ENCODE assay signal across 8 cellular contexts in the genomic region with DNA sequence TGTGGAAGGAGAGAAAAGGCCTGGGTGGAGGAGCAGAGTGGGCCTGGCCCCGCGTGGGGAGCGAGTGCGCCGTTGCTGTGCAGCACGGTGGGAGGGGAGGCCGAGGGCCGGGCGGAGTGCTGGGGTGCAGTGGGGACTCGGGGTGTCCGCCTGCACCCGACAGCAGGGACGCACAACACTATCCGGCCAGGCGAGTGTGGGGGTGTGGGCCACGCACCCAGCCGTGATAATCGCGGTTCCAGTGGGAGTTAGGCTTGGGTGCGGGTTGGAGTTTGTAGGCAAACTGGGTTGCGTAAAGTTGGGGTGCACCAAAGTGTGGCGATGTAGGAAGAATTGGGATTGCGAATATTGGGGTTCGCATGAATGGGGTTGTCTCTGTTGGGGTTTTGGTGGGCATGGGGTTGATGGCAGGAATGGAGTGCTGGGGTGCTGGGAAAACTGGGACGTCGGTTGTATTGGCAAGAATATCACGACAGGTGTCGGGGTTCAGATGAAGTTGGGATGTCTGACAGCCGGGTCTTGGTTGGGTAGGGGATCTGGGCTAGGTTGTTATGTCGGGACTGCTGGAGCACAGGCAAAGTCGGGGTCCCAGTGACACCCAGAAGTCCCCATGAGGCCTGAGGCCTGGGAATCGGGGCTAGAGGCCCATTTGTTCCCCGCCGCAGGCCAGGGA. TPM values are rescaled to one million over a fixed set of nuclear protein-coding genes. Genes with fewer than 3 reads are reported as not detected.
DNase-seq lines count a peak whose midpoint lies in the region; ATAC-seq and TF ChIP-seq lines count a peak whose summit lies in the region.

No MANE protein-coding gene starts in this region.

- ATAC-seq in SK-N-SH treated with all-trans-retinoic acid at 6 μM for 48 hours = no peak
- ATAC-seq in right lobe of liver = no peak
- no peak for ATAC-seq in HG03571 (IDR thresholded peaks at IDR 0.05; ENCODE audit: unreplicated experiment)
- no peak for ATAC-seq in GM21529 (IDR thresholded peaks at IDR 0.05; ENCODE audit: unreplicated experiment)

- H3K9ac ChIP-seq in SK-N-SH = no peak overlapping the region
- peak overlapping the region; percentile 90 for H3K9ac ChIP-seq in adipocyte (ENCODE audit: low read length)

- H3K36me3 ChIP-seq in SK-N-SH (replicated peaks in 1 of 2; ENCODE audit: control insufficient read depth in 1 of 2, insufficient read depth in 2 of 2, low read length in 1 of 2) (peaks cover 29 to 36% of the 10 kb centered on the region in 2 experiments), adipocyte (ENCODE audit: control insufficient read depth, insufficient read depth, low read length, severe bottlenecking) (peaks cover 29% of the 10 kb centered on the region), right lobe of liver (peaks cover 7 to 29% (median 20%) of the 10 kb centered on the region in 4 donors), suprapubic skin (peaks cover 28% of the 10 kb centered on the region)

- H3K4me3 ChIP-seq in SK-N-SH (ENCODE audit: low read depth in 2 of 2, low read length in 1 of 2) = 0 out of 4 replicates have a peak overlapping the region, but pooled peaks of 1 of the 2 experiments have one; percentile 31
- H3K4me3 ChIP-seq in adipocyte (ENCODE audit: low read length) = peak overlapping the region; percentile 72
- H3K4me3 ChIP-seq in right lobe of liver = no peak overlapping the region
- peak overlapping the region; percentile 80 for H3K4me3 ChIP-seq in suprapubic skin

- peaks cover 38% of the 10 kb centered on the region for H4K20me1 ChIP-seq in SK-N-SH (ENCODE audit: insufficient read depth)

- WGBS in SK-N-SH (ENCODE audit: low lambda C conversion rate) = 83% methylated on average over 31 of the region's 34 CpGs
- 50% methylated on average over 21 of the region's 34 CpGs for WGBS in right lobe of liver (ENCODE audit: insufficient coverage, low coverage, low lambda C conversion rate, missing lambda C conversion rate)
- 39% methylated on average over 34 of the region's 34 CpGs for whole genome bisulfite sequencing in suprapubic skin

- POLR2A ChIA-PET in SK-N-SH (lab: Yijun Ruan, JAX) = interaction anchor here (0.6 to 1.7 kb wide), 40 partner anchors 9 to 345 kb away, joined by 3 to 110 read pairs (median 5); partner anchors contain the start of genes APC2, ATP5F1D, CBARP and EFNA2

- no peak for TF ChIP-seq EP300 in SK-N-SH (IDR thresholded peaks at IDR 0.05; ENCODE audit: borderline replicate concordance in 1 of 2, low read depth in 1 of 2, low read length in 1 of 2)
- TF ChIP-seq EP300 in suprapubic skin (IDR thresholded peaks at IDR 0.05) = no peak

- no peak overlapping the region for H2AFZ ChIP-seq in SK-N-SH (ENCODE audit: low read depth)

- H3K27me3 ChIP-seq in SK-N-SH (ENCODE audit: insufficient read depth) (no peaks in the 10 kb centered on the region), adipocyte (replicated peaks; ENCODE audit: control insufficient read depth, insufficient read depth, low read length) (no peaks in the 10 kb centered on the region), right lobe of liver (no peaks in the 10 kb centered on the region), suprapubic skin (no peaks in the 10 kb centered on the region)

- H3K9me2 ChIP-seq in SK-N-SH = no peaks in the 10 kb centered on the region

- intact Hi-C loops in right lobe of liver (cut with DNase I) = no loop called here

- H3K79me2 ChIP-seq in SK-N-SH (ENCODE audit: insufficient read depth) = peaks cover 45% of the 10 kb centered on the region

- DNase-seq in SK-N-SH = no peak
- no peak for DNase-seq in adipocyte (ENCODE audit: low read depth)
- DNase-seq in right lobe of liver = peak in 2 of 3 donors; percentile 56 to 62
- DNase-seq in suprapubic skin (ENCODE audit: low spot score in 2 of 2) = peak in 1 of 2 donors; percentile 81
- DNase-seq in NCI-H69 (lab: John Stamatoyannopoulos, UW) = no peak

- peaks cover 52% of the 10 kb centered on the region for H3F3A ChIP-seq in SK-N-SH (replicated peaks; ENCODE audit: insufficient read depth)

- H3K4me1 ChIP-seq in SK-N-SH (ENCODE audit: control insufficient read depth in 1 of 2, insufficient read depth in 2 of 2, low read depth in 1 of 2, low read length in 1 of 2) (peaks cover 43 to 60% of the 10 kb centered on the region in 2 experiments; a peak in 3 of 4 replicates), adipocyte (ENCODE audit: control insufficient read depth, insufficient read depth, low read length) (peaks cover 63% of the 10 kb centered on the region), right lobe of liver (peaks cover 0 to 60% (median 24%) of the 10 kb centered on the region in 4 donors), suprapubic skin (peaks cover 91% of the 10 kb centered on the region)

- CTCF ChIA-PET in SK-N-SH (lab: Yijun Ruan, JAX) = interaction anchor here (1.2 to 18.6 kb wide), 7 partner anchors 11 to 52 kb away, joined by 6 to 594 read pairs (median 22); partner anchors contain the start of genes ATP5F1D and MIDN

- no peak for TF ChIP-seq CTCF in SK-N-SH (IDR thresholded peaks at IDR 0.05)
- TF ChIP-seq CTCF in right lobe of liver (IDR thresholded peaks at IDR 0.05) = no peak
- no peak for TF ChIP-seq CTCF in suprapubic skin (IDR thresholded peaks at IDR 0.05)

- TF ChIP-seq RAD21 in SK-N-SH (IDR thresholded peaks at IDR 0.05; ENCODE audit: low read length) = no peak

- H3K4me2 ChIP-seq in SK-N-SH = peak overlapping the region; percentile 66

- no peak for TF ChIP-seq POLR2A in right lobe of liver (IDR thresholded peaks at IDR 0.05)
- no peak for TF ChIP-seq POLR2A in suprapubic skin (IDR thresholded peaks at IDR 0.05)

- H3K27ac ChIP-seq in SK-N-SH (ENCODE audit: low read depth in 2 of 2, low read length in 1 of 2) (peak overlapping the region; percentile 20 to 91; a peak in 3 of 4 replicates), right lobe of liver (peak overlapping the region in 2 of 3 donors; percentile 49 to 99), suprapubic skin (peak overlapping the region; percentile 100)

- no peaks in the 10 kb centered on the region for H3K9me3 ChIP-seq in SK-N-SH
- H3K9me3 ChIP-seq in adipocyte (ENCODE audit: control insufficient read depth, low read length) = no peaks in the 10 kb centered on the region
- no peaks in the 10 kb centered on the region for H3K9me3 ChIP-seq in right lobe of liver
- H3K9me3 ChIP-seq in suprapubic skin = no peaks in the 10 kb centered on the region

TF ChIP-seq in SK-N-SH, 30 proteins besides CTCF, POLR2A, EP300 and RAD21 (continues in another document):
- TF ChIP-seq TCF12 (IDR thresholded peaks at IDR 0.05) (no peak), NRF1 (IDR thresholded peaks at IDR 0.05; ENCODE audit: low read depth, low read length) (no peak)
- TF ChIP-seq, protein P1, sequence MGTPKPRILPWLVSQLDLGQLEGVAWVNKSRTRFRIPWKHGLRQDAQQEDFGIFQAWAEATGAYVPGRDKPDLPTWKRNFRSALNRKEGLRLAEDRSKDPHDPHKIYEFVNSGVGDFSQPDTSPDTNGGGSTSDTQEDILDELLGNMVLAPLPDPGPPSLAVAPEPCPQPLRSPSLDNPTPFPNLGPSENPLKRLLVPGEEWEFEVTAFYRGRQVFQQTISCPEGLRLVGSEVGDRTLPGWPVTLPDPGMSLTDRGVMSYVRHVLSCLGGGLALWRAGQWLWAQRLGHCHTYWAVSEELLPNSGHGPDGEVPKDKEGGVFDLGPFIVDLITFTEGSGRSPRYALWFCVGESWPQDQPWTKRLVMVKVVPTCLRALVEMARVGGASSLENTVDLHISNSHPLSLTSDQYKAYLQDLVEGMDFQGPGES (IDR thresholded peaks at IDR 0.05; ENCODE audit: low read depth, low read length) = no peak

TF ChIP-seq in SK-N-SH treated with all-trans-retinoic acid at 6 μM for 48 hours, 23 proteins besides CTCF, POLR2A, EP300 and RAD21 (continues in another document):
- TF ChIP-seq TCF4 (CRISPR knock-in tag; IDR thresholded peaks at IDR 0.05; ENCODE audit: borderline replicate concordance) = no peak
- no peak for TF ChIP-seq ZFP30 (CRISPR knock-in tag; IDR thresholded peaks at IDR 0.05)
- TF ChIP-seq SNAI2 (CRISPR knock-in tag; IDR thresholded peaks at IDR 0.05) = no peak

RNA-seq across cellular contexts. Expression of gene CIRBP, which starts 0.6 kb away (rescaled TPM):
- polyA plus RNA-seq in SK-N-SH (2012; rRNA removed) = 762 and 857 TPM in 2 replicates
- polyA plus RNA-seq in SK-N-SH (2012; cell fraction: cytosol; rRNA removed) = 628 and 677 TPM in 2 replicates
- polyA plus RNA-seq in SK-N-SH (2012; cell fraction: nucleus; rRNA removed) = 2,521 and 3,638 TPM in 2 replicates
- 100 to 1,000 TPM in 2 of 6 experiments, 10 to 100 TPM in 4; 69.2 to 111 (median 89.5) TPM for total RNA-seq in right lobe of liver
- total RNA-seq in suprapubic skin = 100 to 1,000 TPM; 338 to 672 (median 451) TPM

RNA-seq across cellular contexts. Expression of gene FAM174C, which starts 6.8 kb away (rescaled TPM):
- polyA plus RNA-seq in SK-N-SH (2012; rRNA removed) = 53.5 and 78.0 TPM in 2 replicates
- polyA plus RNA-seq in SK-N-SH (2012; cell fraction: cytosol; rRNA removed) = 35.5 and 51.2 TPM in 2 replicates
- polyA plus RNA-seq in SK-N-SH (2012; cell fraction: nucleus; rRNA removed) = 76.2 and 162 TPM in 2 replicates
- total RNA-seq in right lobe of liver = 100 to 1,000 TPM in 1 of 6 experiments, 10 to 100 TPM in 5; 34.0 to 103 (median 43.8) TPM
- total RNA-seq in suprapubic skin = 10 to 100 TPM; 44.3 to 72.5 (median 58.2) TPM

RNA-seq across cellular contexts. Expression of gene EFNA2, which starts 17.1 kb away (rescaled TPM):
- polyA plus RNA-seq in SK-N-SH (2012; rRNA removed) = 0.67 and 1.1 TPM in 2 replicates
- polyA plus RNA-seq in SK-N-SH (2012; cell fraction: cytosol; rRNA removed) = 0.39 and 0.63 TPM in 2 replicates
- polyA plus RNA-seq in SK-N-SH (2012; cell fraction: nucleus; rRNA removed) = 0.33 and 0.44 TPM in 2 replicates
- total RNA-seq in right lobe of liver = 10 to 100 TPM in 1 of 6 experiments, 1 to 10 TPM in 5; 4.2 to 10.3 (median 5.6) TPM
- total RNA-seq in suprapubic skin = not detected

RNA-seq across cellular contexts. Expression of gene MIDN, which starts 20.1 kb away (rescaled TPM):
- 8.2 and 13.9 TPM in 2 replicates for polyA plus RNA-seq in SK-N-SH (2012; rRNA removed)
- polyA plus RNA-seq in SK-N-SH (2012; cell fraction: cytosol; rRNA removed) = 6.8 and 9.9 TPM in 2 replicates
- polyA plus RNA-seq in SK-N-SH (2012; cell fraction: nucleus; rRNA removed) = 53.9 and 79.1 TPM in 2 replicates
- total RNA-seq in right lobe of liver = 10 to 100 TPM; 22.3 to 55.1 (median 29.3) TPM
- 100 to 1,000 TPM in 2 of 4 donors, 10 to 100 TPM in 2; 89.0 to 153 (median 105) TPM for total RNA-seq in suprapubic skin

RNA-seq across cellular contexts. Expression of gene ATP5F1D, which starts 27.0 kb away (rescaled TPM):
- polyA plus RNA-seq in SK-N-SH (2012; rRNA removed) = 133 and 226 TPM in 2 replicates
- polyA plus RNA-seq in SK-N-SH (2012; cell fraction: cytosol; rRNA removed) = 114 and 155 TPM in 2 replicates
- polyA plus RNA-seq in SK-N-SH (2012; cell fraction: nucleus; rRNA removed) = 81.6 and 162 TPM in 2 replicates
- total RNA-seq in right lobe of liver (100 to 1,000 TPM in 5 of 6 experiments, 10 to 100 TPM in 1; 98.1 to 240 (median 137) TPM), suprapubic skin (100 to 1,000 TPM; 102 to 205 (median 137) TPM)

Comparison
In these comparisons a context has a peak if more than half of its experiments do, and no peak if none do; other contexts are left out.
1. DNase-seq: peak in right lobe of liver (2 of 3); none in SK-N-SH (single experiment), adipocyte (single experiment) and NCI-H69 (single experiment).
2. H3K4me3 ChIP-seq: peak in adipocyte (single experiment) and suprapubic skin (single experiment); none in right lobe of liver (0 of 3).
3. RNA of gene EFNA2, which starts 17.1 kb away (total RNA-seq): 4.2 to 10.3 TPM in right lobe of liver; not detected in suprapubic skin; every median in the first group is over 4 times any median in the second.
4. Peak in every context shown above with its lines, with median percentiles within 50 percentile points of each other: H3K27ac ChIP-seq.